26 cellular contexts compared by ENCODE assay signal in the genomic region with DNA sequence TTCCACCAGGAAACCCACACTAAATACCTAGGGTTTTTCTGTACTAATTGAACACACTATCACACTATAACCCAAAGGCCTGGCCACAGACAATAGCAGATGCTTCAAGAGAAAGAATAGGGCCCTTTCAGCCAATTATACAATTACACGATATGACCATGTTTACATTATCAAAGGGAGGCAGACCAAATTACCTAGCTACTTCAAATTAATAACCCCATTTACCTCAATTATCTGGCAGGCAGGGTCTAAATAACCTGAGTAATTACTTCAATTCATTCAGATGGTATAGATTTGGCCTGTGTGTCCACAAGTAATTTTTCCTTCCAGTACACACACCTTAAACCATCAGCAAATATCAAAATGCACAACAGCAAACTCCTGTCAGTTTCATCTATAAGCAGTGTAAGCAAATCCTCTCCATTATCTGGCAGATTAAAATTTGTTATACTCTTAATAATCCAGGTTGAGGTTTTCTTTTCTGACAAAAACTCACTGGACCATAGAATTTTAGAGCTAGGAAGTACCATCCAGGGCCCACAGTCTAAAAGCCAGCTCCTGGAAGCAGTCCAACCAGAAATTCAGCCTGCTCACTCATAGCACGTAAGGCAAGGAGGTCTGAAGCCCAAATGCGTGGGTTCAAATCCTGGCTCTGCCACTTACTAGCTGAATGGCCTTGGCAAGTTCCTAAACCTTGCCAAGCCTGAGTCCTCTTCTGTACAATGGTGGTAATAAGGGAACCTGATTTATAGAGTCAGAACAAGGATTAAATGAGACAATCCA. TPM values are rescaled to one million over a fixed set of nuclear protein-coding genes. Genes with fewer than 3 reads are reported as not detected.
A peak's percentile ranks its signal among the peaks of the same experiment; 100 is the strongest.
DNase-seq lines count a peak whose midpoint lies in the region; ATAC-seq lines count a peak whose summit lies in the region.
"Had no signal": no experiment of that assay in that cellular context is flagged by ENCODE, and none has a peak within 500 bp of the region (broad histone marks: within the 10 kb centered on the region; RNA-seq: fewer than 3 reads in every experiment).

No MANE protein-coding gene starts in this region.

- H2AFZ ChIP-seq in mesenchymal stem cell (ENCODE audit: low read depth, low read length) = no peak overlapping the region

- peaks cover 6 to 21% of the 10 kb centered on the region in 2 experiments for H3K36me3 ChIP-seq in mesenchymal stem cell (ENCODE audit: control insufficient read depth in 1 of 2, insufficient read depth in 2 of 2, low read depth in 1 of 2, low read length in 2 of 2)
- H3K36me3 ChIP-seq: prostate gland, stomach had no signal

- H3K4me3 Mint-ChIP-seq in activated T-helper 17 cell treated with anti-CD3 and anti-CD28 coated beads, Interleukin-2, amount 50 U/mL, for 72 hours = no peak overlapping the region
- H3K4me3 Mint-ChIP-seq: activated CD4-positive, alpha-beta T cell treated with anti-CD3 and anti-CD28 coated beads, Interleukin-2, amount 10 ng/mL, durations not matched to agents 7 days and 5 days; neural crest cell had no signal

- H3K9ac ChIP-seq in mesenchymal stem cell (ENCODE audit: low read length) = no peak overlapping the region

- H3K4me2 ChIP-seq in mesenchymal stem cell (ENCODE audit: low read length, poor library complexity, severe bottlenecking) = no peak overlapping the region

- H3K18ac ChIP-seq in mesenchymal stem cell (ENCODE audit: low read depth in 1 of 2, low read length in 2 of 2) = no peak overlapping the region

- peaks cover 64% of the 10 kb centered on the region for H3K36me3 Mint-ChIP-seq in activated T-helper 17 cell treated with anti-CD3 and anti-CD28 coated beads, Interleukin-2, amount 50 U/mL, for 72 hours (ENCODE audit: low read depth)

- H2BK5ac ChIP-seq in mesenchymal stem cell (ENCODE audit: low read depth, low read length, poor library complexity, severe bottlenecking) = no peak overlapping the region

- DNase-seq in DMS79 (lab: John Stamatoyannopoulos, UW) = peak; percentile 65
- peak; percentile 33 for DNase-seq in NCI-H128 (lab: John Stamatoyannopoulos, UW; ENCODE audit: unreplicated experiment)
- DNase-seq in NCI-H748 (lab: John Stamatoyannopoulos, UW; ENCODE audit: unreplicated experiment) = peak; percentile 97
- DNase-seq in mesenchymal stem cell = no peak
- no peak for DNase-seq in DMS53 treated with DMSO at 0.1 percent for 48 hours (lab: John Stamatoyannopoulos, UW; ENCODE audit: unreplicated experiment)
- DNase-seq: activated CD4-positive, alpha-beta T cell treated with anti-CD3 and anti-CD28 coated beads, Interleukin-2, amount 10 ng/mL, durations not matched to agents 7 days and 5 days; activated CD8-positive, alpha-beta memory T cell treated with anti-CD3 and anti-CD28 coated beads, Interleukin-2, amount 50 U/mL, for 4 hours; activated effector memory CD4-positive, alpha-beta T cell treated with anti-CD3 and anti-CD28 coated beads, Interleukin-2, amount 50 U/mL, for 16 hours; amniotic stem cell; Calu3; dorsolateral prefrontal cortex; erythroblast; foreskin melanocyte; H7; left cardiac atrium; MM.1S; NCI-H226; stomach; upper lobe of right lung had no signal

- H3K4ac ChIP-seq in mesenchymal stem cell (ENCODE audit: low read depth in 1 of 2, low read length in 2 of 2) = no peak overlapping the region

- no peak overlapping the region for H2BK120ac ChIP-seq in mesenchymal stem cell (ENCODE audit: low read depth, low read length)

- WGBS in mesenchymal stem cell = 95% methylated on average over 3 of the region's 3 CpGs

- H3K4me1 ChIP-seq in mesenchymal stem cell (ENCODE audit: control insufficient read depth, insufficient read depth, low read depth, low read length) = peaks cover 2% of the 10 kb centered on the region
- H3K4me1 ChIP-seq: prostate gland had no signal

- H3K27ac Mint-ChIP-seq in activated T-helper 17 cell treated with anti-CD3 and anti-CD28 coated beads, Interleukin-2, amount 50 U/mL, for 72 hours = no peak overlapping the region

- peak overlapping the region; percentile 5 for H3K27ac ChIP-seq in mesenchymal stem cell (ENCODE audit: low read length, poor library complexity, severe bottlenecking)
- H3K27ac ChIP-seq: prostate gland, RWPE1, stomach, upper lobe of right lung had no signal

- no peak overlapping the region for H2BK12ac ChIP-seq in mesenchymal stem cell (ENCODE audit: low read length in 2 of 2)

- no peak overlapping the region for H3K14ac ChIP-seq in mesenchymal stem cell (ENCODE audit: low read length in 2 of 2)

- H4K91ac ChIP-seq in mesenchymal stem cell (ENCODE audit: low read length) = no peak overlapping the region

- no peak overlapping the region for H4K8ac ChIP-seq in mesenchymal stem cell (ENCODE audit: low read length)

- no peak for ATAC-seq in HG03045 (IDR thresholded peaks at IDR 0.05; ENCODE audit: unreplicated experiment)
- ATAC-seq in activated T-helper 17 cell treated with anti-CD3 and anti-CD28 coated beads, Interleukin-2, amount 50 U/mL, for 72 hours (replicated peaks) = no peak
- ATAC-seq: GM12878, HepG2, left cardiac atrium, upper lobe of right lung had no signal

- no peak overlapping the region for H3K23ac ChIP-seq in mesenchymal stem cell (ENCODE audit: low read length in 2 of 2)

- no peak overlapping the region for H2AK5ac ChIP-seq in mesenchymal stem cell (ENCODE audit: low read length, severe bottlenecking)

- no peaks in the 10 kb centered on the region for H3K9me3 Mint-ChIP-seq in activated T-helper 17 cell treated with anti-CD3 and anti-CD28 coated beads, Interleukin-2, amount 50 U/mL, for 72 hours
- H3K9me3 Mint-ChIP-seq: neural crest cell had no signal

- H3K27me3 ChIP-seq in mesenchymal stem cell (ENCODE audit: control insufficient read depth in 1 of 2, insufficient read depth in 1 of 2, low read length in 2 of 2) = no peaks in the 10 kb centered on the region
- H3K27me3 ChIP-seq: dorsolateral prefrontal cortex, stomach, upper lobe of right lung had no signal

- H3K9me3 ChIP-seq in mesenchymal stem cell (ENCODE audit: control insufficient read depth, low read length) = no peaks in the 10 kb centered on the region
- H3K9me3 ChIP-seq: prostate gland, upper lobe of right lung had no signal

- no peak overlapping the region for H3K4me3 ChIP-seq in mesenchymal stem cell (ENCODE audit: insufficient read depth in 1 of 2, low read depth in 1 of 2, low read length in 2 of 2)
- H3K4me3 ChIP-seq: dorsolateral prefrontal cortex, GM12878, prostate gland, stomach, upper lobe of right lung had no signal

- peaks cover 17% of the 10 kb centered on the region for H3K4me1 Mint-ChIP-seq in activated T-helper 17 cell treated with anti-CD3 and anti-CD28 coated beads, Interleukin-2, amount 50 U/mL, for 72 hours
- H3K4me1 Mint-ChIP-seq: neural crest cell had no signal

- no peaks in the 10 kb centered on the region for H3K27me3 Mint-ChIP-seq in activated T-helper 17 cell treated with anti-CD3 and anti-CD28 coated beads, Interleukin-2, amount 50 U/mL, for 72 hours
- H3K27me3 Mint-ChIP-seq: activated CD4-positive, alpha-beta T cell treated with anti-CD3 and anti-CD28 coated beads, Interleukin-2, amount 10 ng/mL, durations not matched to agents 7 days and 5 days had no signal

- peaks cover 28% of the 10 kb centered on the region for H3K79me1 ChIP-seq in mesenchymal stem cell (replicated peaks; ENCODE audit: low read length, poor library complexity, severe bottlenecking)

- no peak overlapping the region for H2BK15ac ChIP-seq in mesenchymal stem cell (ENCODE audit: low read depth, poor library complexity, severe bottlenecking)

RNA-seq across cellular contexts. Expression of gene RFTN1, which starts 51.8 kb away (rescaled TPM):
- 256 TPM for polyA plus RNA-seq in mesenchymal stem cell (2013, experiment 1 of 2)
- polyA plus RNA-seq in mesenchymal stem cell (2013, experiment 2 of 2) = 261 TPM
- 100 to 1,000 TPM; 112 to 139 TPM for total RNA-seq in activated T-helper 17 cell treated with anti-CD3 and anti-CD28 coated beads, Interleukin-2, amount 50 U/mL, for 72 hours
- total RNA-seq: HepG2 had no signal
- polyA plus RNA-seq: HepG2 had no signal

Comparison
In these comparisons a context has a peak if more than half of its experiments do, and no peak if none do; other contexts are left out.
1. DNase-seq: peak in DMS79 (single experiment), NCI-H128 (single experiment) and NCI-H748 (single experiment); none in mesenchymal stem cell (single experiment) and DMS53 treated with DMSO at 0.1 percent for 48 hours (single experiment).